In genomic region chr11:15896544-15896943, GRCh38 we compare ENCODE assay signal across 28 cellular contexts.
A peak's percentile ranks its signal among the peaks of the same experiment; 100 is the strongest.
DNase-seq lines count a peak whose midpoint lies in the region; ATAC-seq, FAIRE-seq and TF ChIP-seq lines count a peak whose summit lies in the region.
"Had no signal": no experiment of that assay in that cellular context is flagged by ENCODE, and none has a peak within 500 bp of the region (broad histone marks: within the 10 kb centered on the region; RNA-seq: fewer than 3 reads in every experiment).

No MANE protein-coding gene starts in this region.

- peak; percentile 83 to 89 (median 86) for ATAC-seq in psoas muscle
- ATAC-seq: A549, GM12878 had no signal

- H3K4me2 ChIP-seq in H1 (ENCODE audit: insufficient read depth in 1 of 2, low read depth in 2 of 2, low read length in 2 of 2): no peak overlapping the region
- no peak overlapping the region for H3K4me2 ChIP-seq in neural progenitor cell

- H3K4me3 Mint-ChIP-seq in neural progenitor cell: no peak overlapping the region
- H3K4me3 Mint-ChIP-seq: CD4-positive, alpha-beta T cell; CD8-positive, alpha-beta memory T cell; HFFc6 had no signal

- H3K4me1 ChIP-seq in SJSA1 (replicated peaks) (peaks cover 78% of the 10 kb centered on the region), H1 (replicated peaks in 1 of 4; ENCODE audit: control insufficient read depth in 3 of 4, insufficient read depth in 4 of 4, low read length in 3 of 4) (no peaks in the 10 kb centered on the region), neural progenitor cell (peaks cover 2% of the 10 kb centered on the region), psoas muscle (peaks cover 30% of the 10 kb centered on the region)
- H3K4me1 ChIP-seq: BE2C, HAP-1 had no signal

- H2BK12ac ChIP-seq in H1 (ENCODE audit: low read depth, low read length): no peak overlapping the region

- H3K36me3 ChIP-seq in SJSA1 (no peaks in the 10 kb centered on the region), H1 (ENCODE audit: control insufficient read depth in 2 of 4, insufficient read depth in 4 of 4, low read length in 3 of 4) (no peaks in the 10 kb centered on the region; a peak in 1 of 8 replicates), neural progenitor cell (no peaks in the 10 kb centered on the region), psoas muscle (ENCODE audit: insufficient read depth in 1 of 2, low read depth in 1 of 2) (no peaks in the 10 kb centered on the region)
- H3K36me3 ChIP-seq: BE2C; BLaER1 treated with 17β-estradiol and CSF1 and Interleukin-3, amounts not matched to agents 10 nM and 100 nM; HAP-1 had no signal

- peak overlapping the region; percentile 54; the same call in 1 of the 2 replicates for H3K27ac ChIP-seq in SJSA1
- H3K27ac ChIP-seq in H1 (ENCODE audit: low read depth, low read length): no peak overlapping the region
- H3K27ac ChIP-seq in neural progenitor cell: no peak overlapping the region
- H3K27ac ChIP-seq in psoas muscle: peak overlapping the region; percentile 31
- H3K27ac ChIP-seq: A549; BLaER1 treated with 17β-estradiol and CSF1 and Interleukin-3, amounts not matched to agents 10 nM and 100 nM; GM23248 had no signal

- no peaks in the 10 kb centered on the region for H3K79me2 ChIP-seq in H1 (ENCODE audit: control insufficient read depth in 1 of 2, insufficient read depth in 2 of 2, low read length in 2 of 2)
- no peaks in the 10 kb centered on the region for H3K79me2 ChIP-seq in neural progenitor cell (ENCODE audit: low read depth)

- no peaks in the 10 kb centered on the region for H3K9me3 Mint-ChIP-seq in neural progenitor cell
- H3K9me3 Mint-ChIP-seq: CD14-positive monocyte; CD4-positive, alpha-beta T cell; CD8-positive, alpha-beta memory T cell; HFFc6 had no signal

- H2AFZ ChIP-seq in H1 (ENCODE audit: low read length): no peak overlapping the region
- H2AFZ ChIP-seq in neural progenitor cell (replicated peaks): no peak overlapping the region
- H2AFZ ChIP-seq: GM23248 had no signal

- 88% methylated on average over 3 of the region's 3 CpGs; no CpG with 5 or more reads in 1 of the 2 experiments for WGBS in H1 (ENCODE audit: extremely low coverage in 1 of 2, insufficient coverage in 1 of 2, insufficient read length in 1 of 2, insufficient replicate concordance in 2 of 2, low coverage in 1 of 2, low lambda C conversion rate in 2 of 2, missing lambda C conversion rate in 1 of 2), 2 experiments
- 30 to 62% (median 32%) methylated on average over 3 of the region's 3 CpGs for WGBS in psoas muscle, 3 donors

- no peaks in the 10 kb centered on the region for H3K27me3 ChIP-seq in SJSA1 (replicated peaks)
- H3K27me3 ChIP-seq in H1 (replicated peaks in 1 of 4; ENCODE audit: control insufficient read depth in 3 of 4, extremely low read depth in 1 of 4, insufficient read depth in 3 of 4, low read length in 3 of 4): no peaks in the 10 kb centered on the region
- H3K27me3 ChIP-seq in neural progenitor cell: no peaks in the 10 kb centered on the region
- no peaks in the 10 kb centered on the region for H3K27me3 ChIP-seq in psoas muscle (ENCODE audit: insufficient read depth in 3 of 3, low read length in 2 of 3)
- H3K27me3 ChIP-seq: BE2C; BLaER1 treated with 17β-estradiol and CSF1 and Interleukin-3, amounts not matched to agents 10 nM and 100 nM had no signal

- H4K5ac ChIP-seq in H1 (ENCODE audit: insufficient read length, low read depth, low read length): no peak overlapping the region

- no peak overlapping the region for H3K4me3 ChIP-seq in SJSA1
- no peak overlapping the region for H3K4me3 ChIP-seq in H1 (ENCODE audit: extremely low read depth in 1 of 4, insufficient read depth in 2 of 4, low read depth in 3 of 4, low read length in 4 of 4)
- H3K4me3 ChIP-seq in neural progenitor cell: no peak overlapping the region
- no peak overlapping the region for H3K4me3 ChIP-seq in psoas muscle
- H3K4me3 ChIP-seq: A549; BLaER1 treated with 17β-estradiol and CSF1 and Interleukin-3, amounts not matched to agents 10 nM and 100 nM; GM12878; GM23248; HAP-1 had no signal

- DNase-seq in SJSA1 (ENCODE audit: low read depth in 1 of 2, low spot score in 2 of 2) (no peak), H1 (ENCODE audit: low read depth in 1 of 2, low spot score in 2 of 2) (no peak), neural progenitor cell (ENCODE audit: low spot score) (no peak), psoas muscle (peak in 1 of 2 donors; percentile 29), NCI-H1436 treated with DMSO at 0.1 percent for 48 hours (lab: John Stamatoyannopoulos, UW) (no peak), cerebellum (ENCODE audit: low spot score) (no peak), NCI-H1694 treated with DMSO at 0.1 percent for 48 hours (lab: John Stamatoyannopoulos, UW) (no peak), SKM-1 (lab: John Stamatoyannopoulos, UW; ENCODE audit: unreplicated experiment) (no peak)
- DNase-seq: 8988T; ACHN; AML-193; BE2C; CD4-positive, alpha-beta T cell; CD8-positive, alpha-beta memory T cell; DMS 273 treated with DMSO at 0.1 percent for 48 hours; DMS79; EL; GDM1; GM23248; HFFc6 had no signal

- no peaks in the 10 kb centered on the region for H3K27me3 Mint-ChIP-seq in neural progenitor cell (ENCODE audit: insufficient read depth, low read depth)
- H3K27me3 Mint-ChIP-seq: CD4-positive, alpha-beta T cell had no signal

- H3K27ac Mint-ChIP-seq in neural progenitor cell: peak overlapping the region; percentile 62
- H3K27ac Mint-ChIP-seq: CD4-positive, alpha-beta T cell; CD8-positive, alpha-beta memory T cell; HFFc6 had no signal

- H2BK5ac ChIP-seq in H1 (ENCODE audit: low read depth, low read length): no peak overlapping the region

- CTCF ChIA-PET in H1 (lab: Charles Lee; ENCODE audit: partially characterized antibody): no interaction called here

- no peak overlapping the region for H3K18ac ChIP-seq in H1 (ENCODE audit: extremely low read depth, low read length)

- H3K9me3 ChIP-seq in SJSA1 (replicated peaks): no peaks in the 10 kb centered on the region
- no peaks in the 10 kb centered on the region for H3K9me3 ChIP-seq in H1 (ENCODE audit: insufficient read depth in 2 of 2, low read depth in 1 of 2, low read length in 1 of 2)
- no peaks in the 10 kb centered on the region for H3K9me3 ChIP-seq in neural progenitor cell (ENCODE audit: low read depth)
- no peaks in the 10 kb centered on the region for H3K9me3 ChIP-seq in psoas muscle
- H3K9me3 ChIP-seq: A549; BE2C; BLaER1 treated with 17β-estradiol and CSF1 and Interleukin-3, amounts not matched to agents 10 nM and 100 nM; HAP-1 had no signal

- H2BK120ac ChIP-seq in H1 (replicated peaks; ENCODE audit: low read depth, low read length): no peak overlapping the region

- POLR2A ChIA-PET in H1 (lab: Charles Lee; ENCODE audit: partially characterized antibody): no interaction called here

- H4K91ac ChIP-seq in H1 (replicated peaks; ENCODE audit: insufficient read length, low read length): peak overlapping the region; percentile 49

- no peaks in the 10 kb centered on the region for H3K36me3 Mint-ChIP-seq in neural progenitor cell
- H3K36me3 Mint-ChIP-seq: CD14-positive monocyte; CD8-positive, alpha-beta memory T cell had no signal

- H3K23me2 ChIP-seq in H1 (ENCODE audit: low read depth, low read length): no peaks in the 10 kb centered on the region

- intact Hi-C loops in psoas muscle (cut with DNase I): loop anchor here in 1 of 2 donors (10.0 kb wide), 1 partner anchor 252 kb away; no protein-coding TSS in a partner anchor

- peaks cover 43% of the 10 kb centered on the region for H3K4me1 Mint-ChIP-seq in neural progenitor cell
- H3K4me1 Mint-ChIP-seq: CD8-positive, alpha-beta memory T cell had no signal

- no peaks in the 10 kb centered on the region for H3F3A ChIP-seq in neural progenitor cell (ENCODE audit: low read depth)

- no peak overlapping the region for H2AK5ac ChIP-seq in H1 (ENCODE audit: low read depth, low read length)

- no peak overlapping the region for H3K4ac ChIP-seq in H1 (replicated peaks; ENCODE audit: insufficient read length, low read depth, low read length)

- TF ChIP-seq POLR2A in H1 (IDR thresholded peaks at IDR 0.05; ENCODE audit: control extremely low read depth in 1 of 2, low read depth in 2 of 2, low read length in 2 of 2): no peak

- TF ChIP-seq EP300 in H1 (IDR thresholded peaks at IDR 0.05; ENCODE audit: borderline replicate concordance in 1 of 2, low read depth in 2 of 2, low read length in 2 of 2): no peak

- no peak overlapping the region for H2BK15ac ChIP-seq in H1 (ENCODE audit: low read length)

- H4K8ac ChIP-seq in H1 (ENCODE audit: extremely low read depth, insufficient read depth, low read length): no peak overlapping the region

- no peak for TF ChIP-seq RAD21 in H1 (IDR thresholded peaks at IDR 0.05 in 1 of 2, conservative IDR thresholded peaks at IDR 0.05 in 1 of 2; ENCODE audit: low read depth in 2 of 2, low read length in 2 of 2)

- no peak overlapping the region for H3K56ac ChIP-seq in H1 (replicated peaks; ENCODE audit: insufficient read length, low read depth, low read length)

- H3K14ac ChIP-seq in H1 (ENCODE audit: insufficient read length): no peak overlapping the region

- no peak for FAIRE-seq in H1 (lab: Jason Lieb, UNC)
- FAIRE-seq: A549, D721Med, GM12878, GM19239, H54 had no signal

- TF ChIP-seq CTCF in H1 (IDR thresholded peaks at IDR 0.05; ENCODE audit: control extremely low read depth in 1 of 3, insufficient read depth in 1 of 3, low read depth in 1 of 3, low read length in 3 of 3): no peak
- TF ChIP-seq CTCF in neural progenitor cell (IDR thresholded peaks at IDR 0.05): no peak
- no peak for TF ChIP-seq CTCF in psoas muscle (IDR thresholded peaks at IDR 0.05)

- no peak overlapping the region for H3K23ac ChIP-seq in H1 (ENCODE audit: insufficient read length)

- no peaks in the 10 kb centered on the region for H3K79me1 ChIP-seq in H1 (ENCODE audit: low read depth, low read length)

- no peak overlapping the region for H2BK20ac ChIP-seq in H1 (ENCODE audit: low read length)

- H4K20me1 ChIP-seq in H1 (replicated peaks in 1 of 2; ENCODE audit: control insufficient read depth in 1 of 2, insufficient read depth in 2 of 2, low read length in 2 of 2) (no peaks in the 10 kb centered on the region), neural progenitor cell (ENCODE audit: low read depth) (no peaks in the 10 kb centered on the region)
- H4K20me1 ChIP-seq: BLaER1 treated with 17β-estradiol and CSF1 and Interleukin-3, amounts not matched to agents 10 nM and 100 nM had no signal

- no peak overlapping the region for H3K9ac ChIP-seq in H1 (replicated peaks in 1 of 4; ENCODE audit: extremely low read depth in 1 of 4, low read depth in 3 of 4, low read length in 3 of 4)
- H3K9ac ChIP-seq in neural progenitor cell: no peak overlapping the region
- H3K9ac ChIP-seq: BLaER1 treated with 17β-estradiol and CSF1 and Interleukin-3, amounts not matched to agents 10 nM and 100 nM; GM23248 had no signal

TF ChIP-seq in H1, 55 proteins besides CTCF, POLR2A, EP300 and RAD21 (continues in another document):
- TF ChIP-seq CREB1 (IDR thresholded peaks at IDR 0.05): no peak
- no peak for TF ChIP-seq POLR2AphosphoS5 (IDR thresholded peaks at IDR 0.05; ENCODE audit: low read depth, low read length)
- TF ChIP-seq ATF3 (IDR thresholded peaks at IDR 0.05; ENCODE audit: insufficient read depth, low read depth, low read length): no peak
- TF ChIP-seq CTBP2 (IDR thresholded peaks at IDR 0.05; ENCODE audit: borderline replicate concordance, insufficient read depth, insufficient read length, low read length): no peak

Comparison
In these comparisons a context has a peak if more than half of its experiments do, and no peak if none do; other contexts are left out.
1. H3K27ac ChIP-seq: peak in SJSA1 (single experiment) and psoas muscle (single experiment); none in H1 (single experiment) and neural progenitor cell (single experiment).